Comparison of ENCODE assay signal across 22 cellular contexts in the genomic region with DNA sequence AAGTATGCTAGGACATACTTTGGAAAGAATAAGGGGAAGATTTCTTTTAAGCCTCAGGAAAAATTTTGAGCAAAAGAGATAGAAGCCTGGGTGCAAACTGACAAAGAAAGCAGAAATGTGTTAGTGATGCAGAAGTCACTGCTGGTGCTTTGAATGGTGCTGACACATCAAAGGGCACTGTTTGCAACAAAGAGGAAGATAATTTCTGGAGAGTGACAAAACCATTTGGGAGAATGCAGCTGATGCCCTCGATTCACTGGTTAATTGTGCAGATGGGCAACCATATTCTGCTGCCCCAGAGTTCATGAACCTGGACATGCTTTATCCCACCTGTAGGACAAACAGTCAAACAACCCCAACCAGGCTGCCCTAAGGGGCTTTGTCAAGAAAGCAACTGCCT.
"Had no signal": no experiment of that assay in that cellular context is flagged by ENCODE, and none has a peak within 500 bp of the region (broad histone marks: within the 10 kb centered on the region; RNA-seq: fewer than 3 reads in every experiment).

No MANE protein-coding gene starts in this region.

- DNase-seq: activated CD4-positive, alpha-beta T cell treated with anti-CD3 and anti-CD28 coated beads for 4 hours; activated CD4-positive, alpha-beta T cell treated with anti-CD3 and anti-CD28 coated beads, Interleukin-2, amount 50 U/mL, for 48 hours; activated CD8-positive, alpha-beta memory T cell treated with anti-CD3 and anti-CD28 coated beads for 24 hours; activated effector memory CD4-positive, alpha-beta T cell treated with Interleukin-2 at 50 U/mL for 16 hours; activated naive CD4-positive, alpha-beta T cell treated with Interleukin-2 at 50 U/mL for 16 hours; anterior cingulate cortex; dermis blood vessel endothelial cell; effector CD4-positive, alpha-beta T cell; gastrocnemius medialis; glutamatergic neuron; left cardiac atrium; left ventricle myocardium superior; naive B cell; ovary; stimulated activated CD4-positive, alpha-beta T cell treated with anti-CD3 and anti-CD28 coated beads, Interleukin-12 subunit alpha, Interleukin-12 subunit beta, amount 100 ng/mL, for 4 hours; stimulated activated CD4-positive, alpha-beta T cell treated with anti-CD3 and anti-CD28 coated beads, Interleukin-4, amount 100 ng/mL, for 1 hour; uterus had no signal

- H2AFZ ChIP-seq: hepatocyte had no signal

- H3K4me3 ChIP-seq: gastrocnemius medialis, hepatocyte, ovary, skin epidermis, thoracic aorta, uterus had no signal

- H3K4me2 ChIP-seq: hepatocyte had no signal

- ATAC-seq: gastrocnemius medialis, left cardiac atrium, left ventricle myocardium superior, sciatic nerve had no signal

- H3K9me3 ChIP-seq: gastrocnemius medialis, ovary, thoracic aorta, uterus had no signal

- H3K4me1 ChIP-seq: gastrocnemius medialis, uterus had no signal

- H3K36me3 ChIP-seq: gastrocnemius medialis, ovary, thoracic aorta, uterus had no signal

- H3K27me3 ChIP-seq: gastrocnemius medialis, hepatocyte, ovary, uterus had no signal

- H3K27ac ChIP-seq: gastrocnemius medialis, hepatocyte, ovary, skin epidermis, thoracic aorta, uterus, VCaP had no signal
